ENCODE assay signal across 8 cellular contexts in the genomic region with DNA sequence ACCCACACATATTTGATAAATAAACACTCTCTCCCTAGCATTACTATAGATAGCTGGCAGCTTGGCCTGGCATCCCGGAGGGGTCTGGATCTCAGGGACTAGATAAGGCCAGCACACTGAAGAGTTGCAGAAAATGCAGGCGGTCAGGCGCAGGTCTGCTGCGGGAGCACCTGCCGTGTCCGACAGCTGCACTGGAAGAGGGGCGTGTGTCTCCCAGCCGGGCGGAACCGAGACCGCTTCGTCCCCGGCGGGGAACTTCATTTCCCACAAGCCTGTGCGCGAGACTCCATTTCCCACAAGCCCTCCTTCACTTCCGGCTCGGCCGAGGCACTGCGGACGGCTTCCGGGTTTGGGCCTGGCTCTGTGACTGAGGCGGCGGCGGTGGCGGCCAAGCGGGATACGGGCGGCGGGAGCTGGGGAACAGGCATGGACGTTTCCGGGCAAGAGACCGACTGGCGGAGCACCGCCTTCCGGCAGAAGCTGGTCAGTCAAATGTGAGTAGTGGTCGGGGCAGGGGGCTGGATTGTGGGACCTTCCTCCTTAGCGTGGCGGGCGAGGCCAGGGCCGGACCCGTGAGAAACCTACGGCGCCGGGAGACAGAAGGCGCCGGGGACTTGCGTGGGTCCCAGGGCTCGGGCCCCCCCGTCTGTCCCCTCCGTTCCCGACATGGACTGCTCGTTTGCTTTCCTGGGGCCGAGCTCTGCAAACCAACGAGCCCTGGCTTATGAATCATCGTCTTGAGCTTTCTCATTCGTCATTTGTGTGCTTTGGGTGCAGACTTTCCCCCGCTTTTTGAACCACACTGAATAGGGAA. TPM values are rescaled to one million over a fixed set of nuclear protein-coding genes. Genes with fewer than 3 reads are reported as not detected.
DNase-seq lines count a peak whose midpoint lies in the region; ATAC-seq and TF ChIP-seq lines count a peak whose summit lies in the region.

A gene with protein sequence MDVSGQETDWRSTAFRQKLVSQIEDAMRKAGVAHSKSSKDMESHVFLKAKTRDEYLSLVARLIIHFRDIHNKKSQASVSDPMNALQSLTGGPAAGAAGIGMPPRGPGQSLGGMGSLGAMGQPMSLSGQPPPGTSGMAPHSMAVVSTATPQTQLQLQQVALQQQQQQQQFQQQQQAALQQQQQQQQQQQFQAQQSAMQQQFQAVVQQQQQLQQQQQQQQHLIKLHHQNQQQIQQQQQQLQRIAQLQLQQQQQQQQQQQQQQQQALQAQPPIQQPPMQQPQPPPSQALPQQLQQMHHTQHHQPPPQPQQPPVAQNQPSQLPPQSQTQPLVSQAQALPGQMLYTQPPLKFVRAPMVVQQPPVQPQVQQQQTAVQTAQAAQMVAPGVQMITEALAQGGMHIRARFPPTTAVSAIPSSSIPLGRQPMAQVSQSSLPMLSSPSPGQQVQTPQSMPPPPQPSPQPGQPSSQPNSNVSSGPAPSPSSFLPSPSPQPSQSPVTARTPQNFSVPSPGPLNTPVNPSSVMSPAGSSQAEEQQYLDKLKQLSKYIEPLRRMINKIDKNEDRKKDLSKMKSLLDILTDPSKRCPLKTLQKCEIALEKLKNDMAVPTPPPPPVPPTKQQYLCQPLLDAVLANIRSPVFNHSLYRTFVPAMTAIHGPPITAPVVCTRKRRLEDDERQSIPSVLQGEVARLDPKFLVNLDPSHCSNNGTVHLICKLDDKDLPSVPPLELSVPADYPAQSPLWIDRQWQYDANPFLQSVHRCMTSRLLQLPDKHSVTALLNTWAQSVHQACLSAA (plus strand): TSS at position 358 of the 814 bp plus-strand sequence. CDS start 69 bp downstream, at position 427.

- H3K4me3 ChIP-seq in A673 (ENCODE audit: low read depth, low read length, poor library complexity, severe bottlenecking) (peak within 1 kb of the TSS; percentile 89), cardiac fibroblast (replicated peaks in 1 of 2; ENCODE audit: low read depth in 2 of 2, low read length in 2 of 2) (peak within 1 kb of the TSS; percentile 87 to 96)

- H3K4me3 Mint-ChIP-seq in WTC11, result peak within 1 kb of the TSS; percentile 95

- ATAC-seq in GM18861 (IDR thresholded peaks at IDR 0.05; ENCODE audit: unreplicated experiment), result peak; percentile 79
- peak; percentile 70 for ATAC-seq in HG03097 (IDR thresholded peaks at IDR 0.05; ENCODE audit: low FRiP score, unreplicated experiment)
- peak; percentile 92 for ATAC-seq in WTC11

- intact Hi-C loops in A673 (cut with micrococcal nuclease; ENCODE audit: unreplicated experiment), result no loop called here

- no peaks in the 10 kb centered on the region for H3K27me3 Mint-ChIP-seq in WTC11 (ENCODE audit: low read depth)

- H3K27ac ChIP-seq in A673 (ENCODE audit: low read depth, low read length, poor library complexity, severe bottlenecking), result peak within 1 kb of the TSS; percentile 95

- peak; percentile 95 for DNase-seq in A673 (ENCODE audit: low spot score)
- DNase-seq in NCI-H226, result peak; percentile 67
- peak; percentile 95 for DNase-seq in WTC11 (ENCODE audit: low spot score)
- peak; percentile 88 to 91 for DNase-seq in cardiac fibroblast (ENCODE audit: low read depth in 2 of 2)
- DNase-seq in inferior parietal cortex (ENCODE audit: extremely low spot score), result peak; percentile 97
- DNase-seq in stimulated activated CD4-positive, alpha-beta T cell treated with anti-CD3 and anti-CD28 coated beads, Interleukin-12 subunit alpha, Interleukin-12 subunit beta, amount 100 ng/mL, for 24 hours (ENCODE audit: low read depth in 2 of 2), result peak; percentile 82 to 86

- H3K27ac Mint-ChIP-seq in WTC11, result peak within 1 kb of the TSS; percentile 88

- CTCF ChIA-PET in A673 (lab: Charles Lee), result no interaction called here
- CTCF ChIA-PET in WTC11 (lab: Charles Lee), result interaction anchor here (0.5 to 2.5 kb wide), 5 partner anchors 10 to 209 kb away, joined by 3 to 12 read pairs (median 6); no protein-coding TSS in a partner anchor

- POLR2A ChIA-PET in A673 (lab: Charles Lee; ENCODE audit: low non-redundant PET) (interaction anchor here (0.6 kb wide), 2 partner anchors 8 to 39 kb away, joined by 4 to 16 read pairs; no protein-coding TSS in a partner anchor), WTC11 (lab: Charles Lee) (no interaction called here)

- no peaks in the 10 kb centered on the region for H3K36me3 ChIP-seq in A673 (ENCODE audit: insufficient read depth, low read length, poor library complexity, severe bottlenecking)

- peaks cover 37% of the 10 kb centered on the region for H3K4me1 Mint-ChIP-seq in WTC11

- H3K36me3 Mint-ChIP-seq in WTC11, result no peaks in the 10 kb centered on the region; the same call in 1 of the 2 replicates

- TF ChIP-seq CTCF in A673 (conservative IDR thresholded peaks at IDR 0.05; ENCODE audit: low read depth, low read length) (no peak), WTC11 (IDR thresholded peaks at IDR 0.05) (no peak), cardiac fibroblast (IDR thresholded peaks at IDR 0.05; ENCODE audit: low read depth, low read length) (no peak)

- BruUV-seq in A673 (replicated peaks; lab: Mats Ljungman, UMichigan), result TSS peak; percentile 76

- H3K9me3 ChIP-seq in A673 (ENCODE audit: low read depth, low read length, poor library complexity, severe bottlenecking), result no peaks in the 10 kb centered on the region

- H3K27me3 ChIP-seq in A673 (replicated peaks; ENCODE audit: insufficient read depth, low read depth, low read length, poor library complexity), result no peaks in the 10 kb centered on the region

- peaks cover 22% of the 10 kb centered on the region for H3K4me1 ChIP-seq in A673 (ENCODE audit: insufficient read depth, low read length, poor library complexity, severe bottlenecking)

- no peaks in the 10 kb centered on the region for H3K9me3 Mint-ChIP-seq in WTC11

TF ChIP-seq in WTC11, 78 proteins besides CTCF, POLR2A, EP300 and RAD21 (continues in another document):
- TF ChIP-seq, protein P1, sequence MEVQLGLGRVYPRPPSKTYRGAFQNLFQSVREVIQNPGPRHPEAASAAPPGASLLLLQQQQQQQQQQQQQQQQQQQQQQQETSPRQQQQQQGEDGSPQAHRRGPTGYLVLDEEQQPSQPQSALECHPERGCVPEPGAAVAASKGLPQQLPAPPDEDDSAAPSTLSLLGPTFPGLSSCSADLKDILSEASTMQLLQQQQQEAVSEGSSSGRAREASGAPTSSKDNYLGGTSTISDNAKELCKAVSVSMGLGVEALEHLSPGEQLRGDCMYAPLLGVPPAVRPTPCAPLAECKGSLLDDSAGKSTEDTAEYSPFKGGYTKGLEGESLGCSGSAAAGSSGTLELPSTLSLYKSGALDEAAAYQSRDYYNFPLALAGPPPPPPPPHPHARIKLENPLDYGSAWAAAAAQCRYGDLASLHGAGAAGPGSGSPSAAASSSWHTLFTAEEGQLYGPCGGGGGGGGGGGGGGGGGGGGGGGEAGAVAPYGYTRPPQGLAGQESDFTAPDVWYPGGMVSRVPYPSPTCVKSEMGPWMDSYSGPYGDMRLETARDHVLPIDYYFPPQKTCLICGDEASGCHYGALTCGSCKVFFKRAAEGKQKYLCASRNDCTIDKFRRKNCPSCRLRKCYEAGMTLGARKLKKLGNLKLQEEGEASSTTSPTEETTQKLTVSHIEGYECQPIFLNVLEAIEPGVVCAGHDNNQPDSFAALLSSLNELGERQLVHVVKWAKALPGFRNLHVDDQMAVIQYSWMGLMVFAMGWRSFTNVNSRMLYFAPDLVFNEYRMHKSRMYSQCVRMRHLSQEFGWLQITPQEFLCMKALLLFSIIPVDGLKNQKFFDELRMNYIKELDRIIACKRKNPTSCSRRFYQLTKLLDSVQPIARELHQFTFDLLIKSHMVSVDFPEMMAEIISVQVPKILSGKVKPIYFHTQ (CRISPR knock-in tag; IDR thresholded peaks at IDR 0.05), result no peak
- TF ChIP-seq, protein P2, sequence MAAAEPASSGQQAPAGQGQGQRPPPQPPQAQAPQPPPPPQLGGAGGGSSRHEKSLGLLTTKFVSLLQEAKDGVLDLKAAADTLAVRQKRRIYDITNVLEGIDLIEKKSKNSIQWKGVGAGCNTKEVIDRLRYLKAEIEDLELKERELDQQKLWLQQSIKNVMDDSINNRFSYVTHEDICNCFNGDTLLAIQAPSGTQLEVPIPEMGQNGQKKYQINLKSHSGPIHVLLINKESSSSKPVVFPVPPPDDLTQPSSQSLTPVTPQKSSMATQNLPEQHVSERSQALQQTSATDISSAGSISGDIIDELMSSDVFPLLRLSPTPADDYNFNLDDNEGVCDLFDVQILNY (CRISPR knock-in tag; IDR thresholded peaks at IDR 0.05), result 0 out of 2 replicates have a peak, but pooled peaks have one; percentile 24
- TF ChIP-seq, protein P3, sequence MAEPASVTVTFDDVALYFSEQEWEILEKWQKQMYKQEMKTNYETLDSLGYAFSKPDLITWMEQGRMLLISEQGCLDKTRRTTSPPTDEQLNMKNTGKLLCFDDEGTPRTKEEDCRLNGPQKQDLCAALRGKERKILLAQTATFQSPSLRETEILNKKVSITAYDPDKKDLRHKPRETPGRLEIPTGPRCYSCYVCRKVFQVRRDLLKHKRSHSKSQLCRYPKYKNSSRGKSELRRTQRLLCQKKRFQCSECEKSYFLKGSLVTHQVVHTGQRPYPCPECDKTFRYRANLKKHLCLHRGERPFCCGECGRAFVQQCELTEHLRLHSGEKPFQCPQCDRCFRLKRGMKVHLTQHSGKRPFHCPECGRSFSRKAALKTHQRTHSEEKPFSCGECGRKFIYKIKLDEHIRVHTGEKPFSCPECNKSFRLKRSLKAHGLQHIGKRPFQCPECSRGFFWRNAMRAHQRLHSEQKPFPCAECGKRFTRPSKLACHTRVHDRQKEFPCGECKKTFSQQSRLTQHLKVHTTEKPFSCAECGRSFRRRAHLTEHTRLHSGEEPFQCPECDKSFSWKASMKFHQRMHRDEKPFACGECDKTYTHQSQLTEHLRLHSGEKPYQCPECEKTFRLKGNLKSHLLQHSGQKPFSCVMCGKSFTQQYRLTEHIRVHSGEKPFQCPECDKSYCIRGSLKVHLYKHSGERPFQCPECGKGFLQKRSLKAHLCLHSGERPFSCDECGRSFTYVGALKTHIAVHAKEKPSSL (CRISPR knock-in tag; conservative IDR thresholded peaks at IDR 0.05), result no peak
- TF ChIP-seq, protein P4, sequence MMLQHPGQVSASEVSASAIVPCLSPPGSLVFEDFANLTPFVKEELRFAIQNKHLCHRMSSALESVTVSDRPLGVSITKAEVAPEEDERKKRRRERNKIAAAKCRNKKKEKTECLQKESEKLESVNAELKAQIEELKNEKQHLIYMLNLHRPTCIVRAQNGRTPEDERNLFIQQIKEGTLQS (CRISPR knock-in tag; conservative IDR thresholded peaks at IDR 0.05), result no peak
- TF ChIP-seq ZNF317 (CRISPR knock-in tag; IDR thresholded peaks at IDR 0.05; ENCODE audit: borderline replicate concordance, low read depth), result no peak
- 0 out of 2 replicates have a peak, but pooled peaks have one; percentile 7 for TF ChIP-seq NFE2L1 (CRISPR knock-in tag; IDR thresholded peaks at IDR 0.05)
- peak; percentile 87 for TF ChIP-seq GABPB1 (CRISPR knock-in tag; IDR thresholded peaks at IDR 0.05)
- TF ChIP-seq NFATC4 (CRISPR knock-in tag; IDR thresholded peaks at IDR 0.05), result no peak
- no peak for TF ChIP-seq RORB (CRISPR knock-in tag; IDR thresholded peaks at IDR 0.05)
- peak; percentile 21; the same call in 1 of the 2 replicates for TF ChIP-seq FOXK1 (CRISPR knock-in tag; IDR thresholded peaks at IDR 0.05)
- no peak for TF ChIP-seq CREB1 (CRISPR knock-in tag; IDR thresholded peaks at IDR 0.05)
- peak; percentile 32; the same call in 1 of the 2 replicates for TF ChIP-seq ETV6 (CRISPR knock-in tag; IDR thresholded peaks at IDR 0.05)

RNA-seq across cellular contexts. Expression of the gene that starts here (rescaled TPM):
- 96.2 and 101 TPM in 2 replicates for total RNA-seq in A673 (2021)
- total RNA-seq in WTC11 (2021), result 60.9 to 67.7 TPM (median 62.6 TPM) in 3 replicates

Comparison
In these comparisons a context has a peak if more than half of its experiments do, and no peak if none do; other contexts are left out.
1. Peak in every context shown above with its lines: DNase-seq, ATAC-seq, H3K4me3 ChIP-seq and H3K27ac ChIP-seq.